Comparison of ENCODE assay signal across 17 cellular contexts in genomic region chr20:15339264-15339663, GRCh38.
"Had no signal": no experiment of that assay in that cellular context is flagged by ENCODE, and none has a peak within 500 bp of the region (broad histone marks: within the 10 kb centered on the region; RNA-seq: fewer than 3 reads in every experiment).

No MANE protein-coding gene starts in this region.

- H3K36me3 Mint-ChIP-seq: activated naive CD8-positive, alpha-beta T cell treated with anti-CD3 and anti-CD28 coated beads for 36 hours; naive thymus-derived CD4-positive, alpha-beta T cell; stimulated activated naive B cell treated with anti-CD40 and anti-IgM and Interleukin-4, amounts not matched to agents 10 μg/mL and 1 μg/mL and 100 μg/mL, for 72 hours; T-cell had no signal

- ATAC-seq: activated CD4-positive, CD25-positive, alpha-beta regulatory T cell treated with anti-CD3 and anti-CD28 coated beads, Interleukin-2, amount 50 U/mL, for 24 hours; left lobe of liver; mucosa of descending colon; naive thymus-derived CD4-positive, alpha-beta T cell; pancreas; stimulated activated naive B cell treated with anti-CD40 and anti-IgM and Interleukin-4, amounts not matched to agents 10 μg/mL and 1 μg/mL and 100 μg/mL, for 72 hours; T-cell had no signal

- H3K27me3 Mint-ChIP-seq: activated naive CD8-positive, alpha-beta T cell treated with anti-CD3 and anti-CD28 coated beads for 36 hours; naive thymus-derived CD4-positive, alpha-beta T cell; T-cell had no signal

- DNase-seq: activated CD4-positive, alpha-beta T cell treated with anti-CD3 and anti-CD28 coated beads, Interleukin-2, amount 50 U/mL, for 1 hour; activated CD8-positive, alpha-beta memory T cell treated with anti-CD3 and anti-CD28 coated beads for 24 hours; activated naive CD8-positive, alpha-beta T cell treated with anti-CD3 and anti-CD28 coated beads for 36 hours; brain microvascular endothelial cell; dermis blood vessel endothelial cell; endodermal cell; erythroblast; islet precursor cell; naive thymus-derived CD4-positive, alpha-beta T cell; pancreas; stimulated activated naive B cell treated with anti-CD40 and anti-IgM and Interleukin-4, amounts not matched to agents 10 μg/mL and 1 μg/mL and 100 μg/mL, for 72 hours; T-cell; T1000; trophoblast cell had no signal

- H3K4me3 Mint-ChIP-seq: activated naive CD8-positive, alpha-beta T cell treated with anti-CD3 and anti-CD28 coated beads for 36 hours; endodermal cell; naive thymus-derived CD4-positive, alpha-beta T cell; stimulated activated naive B cell treated with anti-CD40 and anti-IgM and Interleukin-4, amounts not matched to agents 10 μg/mL and 1 μg/mL and 100 μg/mL, for 72 hours; T-cell had no signal

- H3K9me3 Mint-ChIP-seq: endodermal cell; stimulated activated naive B cell treated with anti-CD40 and anti-IgM and Interleukin-4, amounts not matched to agents 10 μg/mL and 1 μg/mL and 100 μg/mL, for 72 hours had no signal

- H3K4me1 Mint-ChIP-seq: activated naive CD8-positive, alpha-beta T cell treated with anti-CD3 and anti-CD28 coated beads for 36 hours; stimulated activated naive B cell treated with anti-CD40 and anti-IgM and Interleukin-4, amounts not matched to agents 10 μg/mL and 1 μg/mL and 100 μg/mL, for 72 hours; T-cell had no signal

- H3K27ac Mint-ChIP-seq: activated naive CD8-positive, alpha-beta T cell treated with anti-CD3 and anti-CD28 coated beads for 36 hours; endodermal cell; naive thymus-derived CD4-positive, alpha-beta T cell; stimulated activated naive B cell treated with anti-CD40 and anti-IgM and Interleukin-4, amounts not matched to agents 10 μg/mL and 1 μg/mL and 100 μg/mL, for 72 hours; T-cell had no signal
